In genomic region chrX:69555396-69556023, GRCh38 we compare ENCODE assay signal across 27 cellular contexts. TPM values are rescaled to one million over a fixed set of nuclear protein-coding genes. Genes with fewer than 3 reads are reported as not detected.
A peak's percentile ranks its signal among the peaks of the same experiment; 100 is the strongest.
DNase-seq lines count a peak whose midpoint lies in the region; ATAC-seq and TF ChIP-seq lines count a peak whose summit lies in the region.
"Had no signal": no experiment of that assay in that cellular context is flagged by ENCODE, and none has a peak within 500 bp of the region (broad histone marks: within the 10 kb centered on the region; RNA-seq: fewer than 3 reads in every experiment).

No MANE protein-coding gene starts in this region.

- H4K20me1 ChIP-seq in MM.1S (ENCODE audit: insufficient read depth, low read length), result no peaks in the 10 kb centered on the region

- H3K27ac Mint-ChIP-seq in nephron (peak overlapping the region; percentile 94 to 99 (median 98)), HFFc6 (no peak overlapping the region)
- H3K27ac Mint-ChIP-seq: activated CD4-positive, alpha-beta T cell treated with anti-CD3 and anti-CD28 coated beads for 36 hours; activated CD8-positive, alpha-beta memory T cell treated with anti-CD3 and anti-CD28 coated beads, Interleukin-2, amount 10 ng/mL, durations not matched to agents 7 days and 5 days; activated naive CD8-positive, alpha-beta T cell; CD8-positive, alpha-beta memory T cell; IgD-negative memory B cell had no signal

- peak; percentile 60 for DNase-seq in Right ventricle myocardium inferior (ENCODE audit: missing footprints)
- no peak for DNase-seq in cardiac septum (ENCODE audit: low spot score)
- DNase-seq in left cardiac atrium, result no peak
- no peak for DNase-seq in aorta
- DNase-seq in MM.1S, result no peak
- no peak for DNase-seq in retina
- DNase-seq in HFFc6, result no peak
- DNase-seq: activated CD4-positive, alpha-beta T cell treated with anti-CD3 and anti-CD28 coated beads for 36 hours; activated CD8-positive, alpha-beta memory T cell treated with anti-CD3 and anti-CD28 coated beads, Interleukin-2, amount 10 ng/mL, durations not matched to agents 7 days and 5 days; AML-193; CD8-positive, alpha-beta memory T cell; DND-41; NCI-H1436; NCI-H524; stimulated activated CD4-positive, alpha-beta T cell treated with anti-CD3 and anti-CD28 coated beads, Interleukin-2, amount 100 ng/mL, for 48 hours; stimulated activated naive CD4-positive, alpha-beta T cell treated with Interleukin-2 at 50 U/mL for 16 hours; transverse colon had no signal

- ATAC-seq in Right ventricle myocardium inferior (peak; percentile 34), left cardiac atrium (peak; percentile 18 to 51), aorta (ENCODE audit: low FRiP score) (peak; percentile 23)
- ATAC-seq: activated CD4-positive, alpha-beta T cell treated with anti-CD3 and anti-CD28 coated beads for 36 hours; activated CD8-positive, alpha-beta memory T cell treated with anti-CD3 and anti-CD28 coated beads, Interleukin-2, amount 10 ng/mL, durations not matched to agents 7 days and 5 days had no signal

- H3K27me3 ChIP-seq in aorta (ENCODE audit: control insufficient read depth in 1 of 2, insufficient read depth in 2 of 2, low read length in 1 of 2) (no peaks in the 10 kb centered on the region), MM.1S (replicated peaks; ENCODE audit: insufficient read depth, low read length) (no peaks in the 10 kb centered on the region)
- H3K27me3 ChIP-seq: transverse colon had no signal

- H3K27ac ChIP-seq in aorta (ENCODE audit: low read depth in 1 of 2, low read length in 2 of 2) (no peak overlapping the region), MM.1S (ENCODE audit: low read length) (no peak overlapping the region)
- H3K27ac ChIP-seq: 22Rv1, pancreas, RWPE1, skin epidermis, transverse colon had no signal

- H3K4me3 ChIP-seq in aorta (ENCODE audit: low read length in 2 of 2) (no peak overlapping the region), MM.1S (ENCODE audit: low read length) (no peak overlapping the region)
- H3K4me3 ChIP-seq: coronary artery, heart left ventricle, pancreas, skin epidermis, transverse colon had no signal

- H3K36me3 ChIP-seq in aorta (ENCODE audit: control insufficient read depth in 1 of 2, insufficient read depth in 2 of 2, low read length in 1 of 2), result no peaks in the 10 kb centered on the region
- no peaks in the 10 kb centered on the region for H3K36me3 ChIP-seq in MM.1S (replicated peaks; ENCODE audit: insufficient read depth, low read length)
- H3K36me3 ChIP-seq: heart left ventricle, pancreas, transverse colon had no signal

- H3K79me2 ChIP-seq in MM.1S (ENCODE audit: low read length), result no peaks in the 10 kb centered on the region

- H3K27me3 Mint-ChIP-seq in nephron (ENCODE audit: low read depth), result no peaks in the 10 kb centered on the region
- no peaks in the 10 kb centered on the region; the same call in 1 of the 2 replicates for H3K27me3 Mint-ChIP-seq in HFFc6 (ENCODE audit: insufficient read depth)
- H3K27me3 Mint-ChIP-seq: activated CD4-positive, alpha-beta T cell treated with anti-CD3 and anti-CD28 coated beads for 36 hours; activated CD8-positive, alpha-beta memory T cell treated with anti-CD3 and anti-CD28 coated beads, Interleukin-2, amount 10 ng/mL, durations not matched to agents 7 days and 5 days; activated naive CD8-positive, alpha-beta T cell had no signal

- H2AFZ ChIP-seq in MM.1S (ENCODE audit: low read length), result no peak overlapping the region

- H3K4me3 Mint-ChIP-seq in nephron, result peak overlapping the region in 2 of 3 experiments; percentile 62 to 71
- H3K4me3 Mint-ChIP-seq in HFFc6, result no peak overlapping the region
- H3K4me3 Mint-ChIP-seq: activated CD4-positive, alpha-beta T cell treated with anti-CD3 and anti-CD28 coated beads for 36 hours; activated CD8-positive, alpha-beta memory T cell treated with anti-CD3 and anti-CD28 coated beads, Interleukin-2, amount 10 ng/mL, durations not matched to agents 7 days and 5 days; activated naive CD8-positive, alpha-beta T cell; CD8-positive, alpha-beta memory T cell; IgD-negative memory B cell had no signal

- H3K36me3 Mint-ChIP-seq in nephron (ENCODE audit: low read depth) (no peaks in the 10 kb centered on the region), HFFc6 (ENCODE audit: low read depth) (no peaks in the 10 kb centered on the region)
- H3K36me3 Mint-ChIP-seq: activated CD8-positive, alpha-beta memory T cell treated with anti-CD3 and anti-CD28 coated beads, Interleukin-2, amount 10 ng/mL, durations not matched to agents 7 days and 5 days; activated naive CD8-positive, alpha-beta T cell; CD8-positive, alpha-beta memory T cell; IgD-negative memory B cell had no signal

- peaks cover 11% of the 10 kb centered on the region for H3K9me3 Mint-ChIP-seq in nephron
- no peaks in the 10 kb centered on the region for H3K9me3 Mint-ChIP-seq in HFFc6
- H3K9me3 Mint-ChIP-seq: CD8-positive, alpha-beta memory T cell; IgD-negative memory B cell had no signal

- TF ChIP-seq CTCF in nephron (IDR thresholded peaks at IDR 0.05; ENCODE audit: unreplicated experiment in 3 of 3), result no peak
- TF ChIP-seq CTCF in MM.1S (IDR thresholded peaks at IDR 0.05; ENCODE audit: low read length), result no peak
- TF ChIP-seq CTCF in HFFc6 (IDR thresholded peaks at IDR 0.05), result no peak

- no peaks in the 10 kb centered on the region for H3F3A ChIP-seq in MM.1S (ENCODE audit: insufficient read depth, low read length)

- H3K9me3 ChIP-seq in aorta (ENCODE audit: control insufficient read depth, low read length) (no peaks in the 10 kb centered on the region), MM.1S (replicated peaks; ENCODE audit: insufficient read depth, low read length) (no peaks in the 10 kb centered on the region)
- H3K9me3 ChIP-seq: pancreas, transverse colon had no signal

- no peaks in the 10 kb centered on the region for H3K9me2 ChIP-seq in MM.1S (replicated peaks; ENCODE audit: insufficient read depth, low read length)

- H3K4me1 Mint-ChIP-seq in nephron, result peaks cover 49% of the 10 kb centered on the region
- no peaks in the 10 kb centered on the region for H3K4me1 Mint-ChIP-seq in HFFc6 (ENCODE audit: low read depth)
- H3K4me1 Mint-ChIP-seq: activated CD4-positive, alpha-beta T cell treated with anti-CD3 and anti-CD28 coated beads for 36 hours; activated CD8-positive, alpha-beta memory T cell treated with anti-CD3 and anti-CD28 coated beads, Interleukin-2, amount 10 ng/mL, durations not matched to agents 7 days and 5 days; CD8-positive, alpha-beta memory T cell; IgD-negative memory B cell had no signal

- WGBS in aorta, 2 donors, result 49 to 60% methylated on average over 7 of the region's 7 CpGs

- H3K9ac ChIP-seq in MM.1S (ENCODE audit: low read length), result no peak overlapping the region

- H3K4me1 ChIP-seq in aorta (ENCODE audit: control insufficient read depth in 1 of 2, insufficient read depth in 2 of 2, low read length in 2 of 2) (no peaks in the 10 kb centered on the region), MM.1S (ENCODE audit: low read length) (no peaks in the 10 kb centered on the region)
- H3K4me1 ChIP-seq: heart left ventricle, pancreas, transverse colon had no signal

- H3K4me2 ChIP-seq in MM.1S (ENCODE audit: low read depth, low read length), result no peak overlapping the region

- intact Hi-C loops in Right ventricle myocardium inferior (cut with DNase I), result no loop called here
- intact Hi-C loops in cardiac septum (cut with DNase I), result no loop called here
- intact Hi-C loops in left cardiac atrium (cut with DNase I), result no loop called here
- intact Hi-C loops in aorta (cut with DNase I), result no loop called here

RNA-seq across cellular contexts. Expression of gene NALF2, which starts 51.4 kb away (rescaled TPM):
- total RNA-seq in Right ventricle myocardium inferior (41.1 TPM), cardiac septum (4.4 TPM), left cardiac atrium (10 to 100 TPM; 57.0 to 60.5 TPM), aorta (under 1 TPM in 1 of 2 donors, not detected in 1; 0.26 TPM)
- under 1 TPM in 1 of 2 donors, not detected in 1; 0.13 TPM for polyA plus RNA-seq in aorta
- total RNA-seq in HFFc6 (2021; fragmentation: NEBNext Ultra II Directional; extraction: Animal tissue kit (Norgen Biotek cat#: 25700)), result not detected
- total RNA-seq: fibroblast of lung had no signal
- polyA plus RNA-seq: CD8-positive, alpha-beta memory T cell; fibroblast of lung; IgD-negative memory B cell had no signal
